Comparison of ENCODE assay signal across 1 cellular context in the genomic region with DNA sequence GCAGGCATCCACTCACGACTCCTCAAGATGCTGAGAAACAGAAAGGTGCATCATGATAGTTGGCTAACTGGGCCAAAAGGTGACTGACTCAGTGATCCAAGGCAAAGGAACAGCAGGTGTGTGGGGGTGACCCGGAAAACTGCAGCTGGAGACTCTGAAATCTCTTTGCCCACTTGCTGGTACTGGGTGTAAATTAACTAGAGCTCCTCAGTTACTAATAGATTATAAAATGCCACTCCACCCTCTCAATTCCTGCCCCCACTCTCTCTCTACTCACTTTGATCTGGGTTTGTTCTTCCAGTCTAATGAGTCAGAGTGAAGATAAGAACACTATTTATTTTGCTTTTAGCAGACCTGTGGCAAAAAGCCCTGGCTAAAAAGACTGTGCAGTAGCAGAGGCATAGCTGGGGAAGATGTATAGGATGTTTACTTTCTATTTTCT.
TF ChIP-seq lines count a peak whose summit lies in the region.

No MANE protein-coding gene starts in this region.

TF ChIP-seq in SK-N-SH treated with all-trans-retinoic acid at 6 μM for 48 hours, 23 proteins besides CTCF, POLR2A, EP300 and RAD21 (continued from another document):
- no peak for TF ChIP-seq ISL1 (CRISPR knock-in tag; IDR thresholded peaks at IDR 0.05)
- TF ChIP-seq, protein P1, sequence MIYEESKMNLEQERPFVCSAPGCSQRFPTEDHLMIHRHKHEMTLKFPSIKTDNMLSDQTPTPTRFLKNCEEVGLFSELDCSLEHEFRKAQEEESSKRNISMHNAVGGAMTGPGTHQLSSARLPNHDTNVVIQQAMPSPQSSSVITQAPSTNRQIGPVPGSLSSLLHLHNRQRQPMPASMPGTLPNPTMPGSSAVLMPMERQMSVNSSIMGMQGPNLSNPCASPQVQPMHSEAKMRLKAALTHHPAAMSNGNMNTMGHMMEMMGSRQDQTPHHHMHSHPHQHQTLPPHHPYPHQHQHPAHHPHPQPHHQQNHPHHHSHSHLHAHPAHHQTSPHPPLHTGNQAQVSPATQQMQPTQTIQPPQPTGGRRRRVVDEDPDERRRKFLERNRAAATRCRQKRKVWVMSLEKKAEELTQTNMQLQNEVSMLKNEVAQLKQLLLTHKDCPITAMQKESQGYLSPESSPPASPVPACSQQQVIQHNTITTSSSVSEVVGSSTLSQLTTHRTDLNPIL (CRISPR knock-in tag; IDR thresholded peaks at IDR 0.05; ENCODE audit: low read depth), result no peak
